12 cellular contexts compared by ENCODE assay signal in the genomic region with DNA sequence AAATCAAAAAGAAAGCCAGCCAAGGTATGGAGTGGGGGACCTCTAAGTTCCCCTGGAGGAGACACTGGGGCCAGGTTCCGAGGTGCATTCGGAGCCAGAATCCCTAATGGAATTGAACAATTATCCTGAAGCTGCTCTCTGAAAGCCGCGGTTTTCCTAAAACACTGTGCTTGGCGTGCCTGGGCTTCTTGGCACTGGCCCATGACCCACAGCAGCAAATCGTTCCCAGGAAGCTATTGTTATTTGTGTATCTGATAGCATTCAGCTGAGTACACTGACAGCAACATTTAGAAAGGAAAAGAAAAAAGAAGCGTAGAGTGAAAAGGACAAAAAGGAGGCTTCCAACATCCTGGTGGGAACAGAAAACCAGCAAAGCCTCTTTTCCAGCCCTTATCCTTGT.
A peak's percentile ranks its signal among the peaks of the same experiment; 100 is the strongest.
DNase-seq lines count a peak whose midpoint lies in the region; ATAC-seq, FAIRE-seq and TF ChIP-seq lines count a peak whose summit lies in the region.
"Had no signal": no experiment of that assay in that cellular context is flagged by ENCODE, and none has a peak within 500 bp of the region (broad histone marks: within the 10 kb centered on the region; RNA-seq: fewer than 3 reads in every experiment).

No MANE protein-coding gene starts in this region.

- H3K9me3 Mint-ChIP-seq in glutamatergic neuron (ENCODE audit: unreplicated experiment), result peaks cover 3% of the 10 kb centered on the region

- H3K4me1 Mint-ChIP-seq in glutamatergic neuron (ENCODE audit: low read depth, unreplicated experiment), result peaks cover 7% of the 10 kb centered on the region

- no peak overlapping the region for H3K4me3 Mint-ChIP-seq in glutamatergic neuron (ENCODE audit: unreplicated experiment)

- DNase-seq in ELR (ENCODE audit: low read depth) (peak; percentile 62), glutamatergic neuron (no peak), sciatic nerve (ENCODE audit: low spot score) (peak; percentile 77), frontal cortex (ENCODE audit: low spot score in 2 of 2) (no peak), RCC 7860 (ENCODE audit: low spot score) (no peak)
- DNase-seq: activated T-cell treated with anti-CD3 and anti-CD28 coated beads for 4 hours, NCI-H510A treated with DMSO at 0.1 percent for 48 hours had no signal

- intact Hi-C loops in sciatic nerve (cut with DNase I), result no loop called here

- FAIRE-seq in frontal cortex (lab: Jason Lieb, UNC), result no peak
- no peak for FAIRE-seq in RCC 7860 (lab: Jason Lieb, UNC)

- ATAC-seq in SK-N-SH treated with all-trans-retinoic acid at 6 μM for 48 hours (peak; percentile 66), sciatic nerve (peak; percentile 79), HG03175 (IDR thresholded peaks at IDR 0.05; ENCODE audit: unreplicated experiment) (no peak), GM21737 (IDR thresholded peaks at IDR 0.05; ENCODE audit: unreplicated experiment) (no peak)
- ATAC-seq: HCT116, mucosa of descending colon had no signal

- H3K36me3 Mint-ChIP-seq in glutamatergic neuron (ENCODE audit: unreplicated experiment), result no peaks in the 10 kb centered on the region

- peak overlapping the region; percentile 69 for H3K27ac Mint-ChIP-seq in glutamatergic neuron (ENCODE audit: unreplicated experiment)

- H3K27me3 Mint-ChIP-seq in glutamatergic neuron (ENCODE audit: unreplicated experiment), result no peaks in the 10 kb centered on the region

- TF ChIP-seq CTCF in glutamatergic neuron (IDR thresholded peaks at IDR 0.05; ENCODE audit: partially characterized antibody, unreplicated experiment), result no peak

TF ChIP-seq in SK-N-SH treated with all-trans-retinoic acid at 6 μM for 48 hours, 23 proteins besides CTCF, POLR2A, EP300 and RAD21:
- TF ChIP-seq SNAI2 (CRISPR knock-in tag; IDR thresholded peaks at IDR 0.05), result no peak
- TF ChIP-seq ZFP3 (CRISPR knock-in tag; IDR thresholded peaks at IDR 0.05), result no peak
- no peak for TF ChIP-seq CREB5 (CRISPR knock-in tag; IDR thresholded peaks at IDR 0.05; ENCODE audit: low read depth)
- no peak for TF ChIP-seq ISL1 (CRISPR knock-in tag; IDR thresholded peaks at IDR 0.05)
- TF ChIP-seq POU6F1 (CRISPR knock-in tag; IDR thresholded peaks at IDR 0.05; ENCODE audit: borderline replicate concordance, low read depth), result no peak
- no peak for TF ChIP-seq PATZ1 (CRISPR knock-in tag; IDR thresholded peaks at IDR 0.05; ENCODE audit: borderline replicate concordance)
- no peak for TF ChIP-seq GLIS3 (CRISPR knock-in tag; IDR thresholded peaks at IDR 0.05)
- no peak for TF ChIP-seq TOX (CRISPR knock-in tag; IDR thresholded peaks at IDR 0.05; ENCODE audit: borderline replicate concordance)
- no peak for TF ChIP-seq CSDC2 (CRISPR knock-in tag; IDR thresholded peaks at IDR 0.05)
- TF ChIP-seq, protein P1, sequence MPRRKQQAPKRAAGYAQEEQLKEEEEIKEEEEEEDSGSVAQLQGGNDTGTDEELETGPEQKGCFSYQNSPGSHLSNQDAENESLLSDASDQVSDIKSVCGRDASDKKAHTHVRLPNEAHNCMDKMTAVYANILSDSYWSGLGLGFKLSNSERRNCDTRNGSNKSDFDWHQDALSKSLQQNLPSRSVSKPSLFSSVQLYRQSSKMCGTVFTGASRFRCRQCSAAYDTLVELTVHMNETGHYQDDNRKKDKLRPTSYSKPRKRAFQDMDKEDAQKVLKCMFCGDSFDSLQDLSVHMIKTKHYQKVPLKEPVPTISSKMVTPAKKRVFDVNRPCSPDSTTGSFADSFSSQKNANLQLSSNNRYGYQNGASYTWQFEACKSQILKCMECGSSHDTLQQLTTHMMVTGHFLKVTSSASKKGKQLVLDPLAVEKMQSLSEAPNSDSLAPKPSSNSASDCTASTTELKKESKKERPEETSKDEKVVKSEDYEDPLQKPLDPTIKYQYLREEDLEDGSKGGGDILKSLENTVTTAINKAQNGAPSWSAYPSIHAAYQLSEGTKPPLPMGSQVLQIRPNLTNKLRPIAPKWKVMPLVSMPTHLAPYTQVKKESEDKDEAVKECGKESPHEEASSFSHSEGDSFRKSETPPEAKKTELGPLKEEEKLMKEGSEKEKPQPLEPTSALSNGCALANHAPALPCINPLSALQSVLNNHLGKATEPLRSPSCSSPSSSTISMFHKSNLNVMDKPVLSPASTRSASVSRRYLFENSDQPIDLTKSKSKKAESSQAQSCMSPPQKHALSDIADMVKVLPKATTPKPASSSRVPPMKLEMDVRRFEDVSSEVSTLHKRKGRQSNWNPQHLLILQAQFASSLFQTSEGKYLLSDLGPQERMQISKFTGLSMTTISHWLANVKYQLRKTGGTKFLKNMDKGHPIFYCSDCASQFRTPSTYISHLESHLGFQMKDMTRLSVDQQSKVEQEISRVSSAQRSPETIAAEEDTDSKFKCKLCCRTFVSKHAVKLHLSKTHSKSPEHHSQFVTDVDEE (CRISPR knock-in tag; IDR thresholded peaks at IDR 0.05), result no peak
- no peak for TF ChIP-seq ARNTL (CRISPR knock-in tag; IDR thresholded peaks at IDR 0.05; ENCODE audit: borderline replicate concordance, low read depth)
- TF ChIP-seq TCF4 (CRISPR knock-in tag; IDR thresholded peaks at IDR 0.05; ENCODE audit: borderline replicate concordance), result no peak

Comparison
In these comparisons a context has a peak if more than half of its experiments do, and no peak if none do; other contexts are left out.
1. DNase-seq: peak in ELR (single experiment) and sciatic nerve (single experiment); none in glutamatergic neuron (single experiment), frontal cortex (0 of 2) and RCC 7860 (single experiment).
2. ATAC-seq: peak in SK-N-SH treated with all-trans-retinoic acid at 6 μM for 48 hours (single experiment) and sciatic nerve (single experiment); none in HG03175 (single experiment) and GM21737 (single experiment).